8 cellular contexts compared by ENCODE assay signal in genomic region chr1:201450721-201451291, GRCh38. TPM values are rescaled to one million over a fixed set of nuclear protein-coding genes. Genes with fewer than 3 reads are reported as not detected.
DNase-seq lines count a peak whose midpoint lies in the region; ATAC-seq, FAIRE-seq and TF ChIP-seq lines count a peak whose summit lies in the region.

No MANE protein-coding gene starts in this region.

- ATAC-seq in A549 (no peak), HG03025 (IDR thresholded peaks at IDR 0.05; ENCODE audit: low FRiP score, unreplicated experiment) (no peak), HG03378 (IDR thresholded peaks at IDR 0.05; ENCODE audit: unreplicated experiment) (no peak)
- ATAC-seq in natural killer cell treated with Interleukin-12 subunit alpha and Interleukin-12 subunit beta and Interleukin-15 and Interleukin-18, amount 100 ng/mL, for 72 hours: no peak

- peak overlapping the region; percentile 97 to 98 for H3K18ac ChIP-seq in mesenchymal stem cell (ENCODE audit: low read depth in 1 of 2, low read length in 2 of 2)

- peak overlapping the region; percentile 73 for H3K27ac Mint-ChIP-seq in chondrocyte (ENCODE audit: unreplicated experiment)
- no peak overlapping the region for H3K27ac Mint-ChIP-seq in CD4-positive, alpha-beta memory T cell
- no peak overlapping the region for H3K27ac Mint-ChIP-seq in natural killer cell treated with Interleukin-12 subunit alpha and Interleukin-12 subunit beta and Interleukin-15 and Interleukin-18, amount 100 ng/mL, for 72 hours

- DNase-seq in A549 (ENCODE audit: low read depth in 1 of 2, low spot score in 1 of 2): no peak
- no peak for DNase-seq in chondrocyte (ENCODE audit: low spot score)
- DNase-seq in mesenchymal stem cell: peak; percentile 84
- DNase-seq in CD4-positive, alpha-beta memory T cell: no peak
- no peak for DNase-seq in natural killer cell treated with Interleukin-12 subunit alpha and Interleukin-12 subunit beta and Interleukin-15 and Interleukin-18, amount 100 ng/mL, for 72 hours (ENCODE audit: low spot score)

- POLR2A ChIA-PET in A549 (lab: Yijun Ruan, JAX): no interaction called here
- POLR2A ChIA-PET in CD4-positive, alpha-beta memory T cell (lab: Charles Lee; ENCODE audit: partially characterized antibody): no interaction called here

- H3K4me3 Mint-ChIP-seq in chondrocyte (ENCODE audit: unreplicated experiment): no peak overlapping the region
- H3K4me3 Mint-ChIP-seq in CD4-positive, alpha-beta memory T cell: no peak overlapping the region
- no peak overlapping the region for H3K4me3 Mint-ChIP-seq in natural killer cell treated with Interleukin-12 subunit alpha and Interleukin-12 subunit beta and Interleukin-15 and Interleukin-18, amount 100 ng/mL, for 72 hours

- H2BK12ac ChIP-seq in mesenchymal stem cell (ENCODE audit: low read length in 2 of 2): peak overlapping the region; percentile 80 to 85

- no peaks in the 10 kb centered on the region for H3K79me1 ChIP-seq in mesenchymal stem cell (replicated peaks; ENCODE audit: low read length, poor library complexity, severe bottlenecking)

- H3K27ac ChIP-seq in A549 (peak overlapping the region; percentile 39 to 78; a peak in 5 of 6 replicates), mesenchymal stem cell (ENCODE audit: low read length, poor library complexity, severe bottlenecking) (no peak overlapping the region)
- no peak overlapping the region for H3K27ac ChIP-seq in CD4-positive, alpha-beta memory T cell (ENCODE audit: low read depth, low read length)

- no peaks in the 10 kb centered on the region for H3K36me3 ChIP-seq in mesenchymal stem cell (ENCODE audit: control insufficient read depth in 1 of 2, insufficient read depth in 2 of 2, low read depth in 1 of 2, low read length in 2 of 2)
- H3K36me3 ChIP-seq in CD4-positive, alpha-beta memory T cell (ENCODE audit: insufficient read depth, low read length): no peaks in the 10 kb centered on the region

- peak overlapping the region; percentile 62 to 83 for H3K4ac ChIP-seq in mesenchymal stem cell (ENCODE audit: low read depth in 1 of 2, low read length in 2 of 2)

- H2BK15ac ChIP-seq in mesenchymal stem cell (ENCODE audit: low read depth, poor library complexity, severe bottlenecking): peak overlapping the region; percentile 16

- no peaks in the 10 kb centered on the region for H3K27me3 ChIP-seq in mesenchymal stem cell (ENCODE audit: control insufficient read depth in 1 of 2, insufficient read depth in 1 of 2, low read length in 2 of 2)
- H3K27me3 ChIP-seq in CD4-positive, alpha-beta memory T cell (ENCODE audit: insufficient read depth, low read length): no peaks in the 10 kb centered on the region

- TF ChIP-seq RAD21 in A549 (conservative IDR thresholded peaks at IDR 0.05 in 1 of 2, IDR thresholded peaks at IDR 0.05 in 1 of 2): no peak
- no peak for TF ChIP-seq RAD21 in Ishikawa (IDR thresholded peaks at IDR 0.05; ENCODE audit: low read depth)

- no peak for FAIRE-seq in A549 (lab: Jason Lieb, UNC)

- peak overlapping the region; percentile 96 for H4K91ac ChIP-seq in mesenchymal stem cell (ENCODE audit: low read length)

- peak overlapping the region in 1 of 2 experiments; percentile 13 for H3K14ac ChIP-seq in mesenchymal stem cell (ENCODE audit: low read length in 2 of 2)

- H3K9me3 ChIP-seq in A549: no peaks in the 10 kb centered on the region
- no peaks in the 10 kb centered on the region for H3K9me3 ChIP-seq in mesenchymal stem cell (ENCODE audit: control insufficient read depth, low read length)
- no peaks in the 10 kb centered on the region for H3K9me3 ChIP-seq in CD4-positive, alpha-beta memory T cell (ENCODE audit: control insufficient read depth in 1 of 2, low read length in 2 of 2)

- H2AFZ ChIP-seq in mesenchymal stem cell (ENCODE audit: low read depth, low read length): no peak overlapping the region

- TF ChIP-seq CTCF in A549 (IDR thresholded peaks at IDR 0.05) (no peak), chondrocyte (IDR thresholded peaks at IDR 0.05) (no peak)

- peak overlapping the region; percentile 93 for H2AK5ac ChIP-seq in mesenchymal stem cell (ENCODE audit: low read length, severe bottlenecking)

- H3K4me1 ChIP-seq in A549 (peaks cover 35% of the 10 kb centered on the region), mesenchymal stem cell (ENCODE audit: control insufficient read depth, insufficient read depth, low read depth, low read length) (peaks cover 30% of the 10 kb centered on the region)
- H3K4me1 ChIP-seq in CD4-positive, alpha-beta memory T cell (ENCODE audit: insufficient read depth, low read length): peaks cover 6% of the 10 kb centered on the region

- peak overlapping the region; percentile 95 for H4K8ac ChIP-seq in mesenchymal stem cell (ENCODE audit: low read length)

- no peaks in the 10 kb centered on the region for H3K9me3 Mint-ChIP-seq in chondrocyte (ENCODE audit: low read depth)
- H3K9me3 Mint-ChIP-seq in CD4-positive, alpha-beta memory T cell: peaks cover 0 to 2% (median 0%) of the 10 kb centered on the region in 8 donors
- H3K9me3 Mint-ChIP-seq in natural killer cell treated with Interleukin-12 subunit alpha and Interleukin-12 subunit beta and Interleukin-15 and Interleukin-18, amount 100 ng/mL, for 72 hours: no peaks in the 10 kb centered on the region

- intact Hi-C loops in CD4-positive, alpha-beta memory T cell (cut with micrococcal nuclease): no loop called here

- H2BK120ac ChIP-seq in mesenchymal stem cell (ENCODE audit: low read depth, low read length): peak overlapping the region; percentile 91

- no peaks in the 10 kb centered on the region for H3K27me3 Mint-ChIP-seq in chondrocyte (ENCODE audit: low read depth)
- peaks cover 8 to 11% of the 10 kb centered on the region in 2 donors for H3K27me3 Mint-ChIP-seq in CD4-positive, alpha-beta memory T cell
- H3K27me3 Mint-ChIP-seq in natural killer cell treated with Interleukin-12 subunit alpha and Interleukin-12 subunit beta and Interleukin-15 and Interleukin-18, amount 100 ng/mL, for 72 hours: peaks cover 11 to 12% of the 10 kb centered on the region in 2 donors

- H3K4me2 ChIP-seq in A549: 0 out of 3 replicates have a peak overlapping the region, but pooled peaks have one; percentile 4
- no peak overlapping the region for H3K4me2 ChIP-seq in mesenchymal stem cell (ENCODE audit: low read length, poor library complexity, severe bottlenecking)

- WGBS in A549 (ENCODE audit: missing lambda C conversion rate): 62% methylated on average over 8 of the region's 12 CpGs
- WGBS in mesenchymal stem cell: 17% methylated on average over 12 of the region's 12 CpGs

- TF ChIP-seq EP300 in A549 (IDR thresholded peaks at IDR 0.05) (no peak), Ishikawa (IDR thresholded peaks at IDR 0.05; ENCODE audit: borderline replicate concordance) (0 out of 2 replicates have a peak, but pooled peaks have one; percentile 19)

- peak overlapping the region in 1 of 2 experiments; percentile 9 for H3K23ac ChIP-seq in mesenchymal stem cell (ENCODE audit: low read length in 2 of 2)

- no peaks in the 10 kb centered on the region for H3K36me3 Mint-ChIP-seq in chondrocyte (ENCODE audit: low read depth)
- H3K36me3 Mint-ChIP-seq in CD4-positive, alpha-beta memory T cell: no peaks in the 10 kb centered on the region
- no peaks in the 10 kb centered on the region for H3K36me3 Mint-ChIP-seq in natural killer cell treated with Interleukin-12 subunit alpha and Interleukin-12 subunit beta and Interleukin-15 and Interleukin-18, amount 100 ng/mL, for 72 hours

- CTCF ChIA-PET in A549 (lab: Yijun Ruan, JAX): interaction anchor here (1.1 to 20.2 kb wide), 5 partner anchors 12 to 59 kb away, joined by 3 to 376 read pairs (median 234); partner anchors contain the start of genes CSRP1 and PHLDA3
- CTCF ChIA-PET in CD4-positive, alpha-beta memory T cell (lab: Charles Lee; ENCODE audit: partially characterized antibody): interaction anchor here (1.4 to 4.5 kb wide), 2 partner anchors 30 to 62 kb away, joined by 4 to 48 read pairs; no protein-coding TSS in a partner anchor

- no peak overlapping the region for H3K4me3 ChIP-seq in A549
- H3K4me3 ChIP-seq in mesenchymal stem cell (ENCODE audit: insufficient read depth in 1 of 2, low read depth in 1 of 2, low read length in 2 of 2): no peak overlapping the region
- H3K4me3 ChIP-seq in CD4-positive, alpha-beta memory T cell (ENCODE audit: low read length in 2 of 2): no peak overlapping the region

- H2BK5ac ChIP-seq in mesenchymal stem cell (ENCODE audit: low read depth, low read length, poor library complexity, severe bottlenecking): no peak overlapping the region

- TF ChIP-seq POLR2A in A549 (IDR thresholded peaks at IDR 0.05; ENCODE audit: low read length): no peak

- peak overlapping the region; percentile 69 for H3K9ac ChIP-seq in mesenchymal stem cell (ENCODE audit: low read length)

- H3K4me1 Mint-ChIP-seq in chondrocyte (ENCODE audit: low read depth): peaks cover 41% of the 10 kb centered on the region
- peaks cover 0 to 4% (median 4%) of the 10 kb centered on the region in 4 donors for H3K4me1 Mint-ChIP-seq in CD4-positive, alpha-beta memory T cell
- peaks cover 10 to 12% of the 10 kb centered on the region in 2 donors for H3K4me1 Mint-ChIP-seq in natural killer cell treated with Interleukin-12 subunit alpha and Interleukin-12 subunit beta and Interleukin-15 and Interleukin-18, amount 100 ng/mL, for 72 hours (ENCODE audit: low read depth in 2 of 2)

RNA-seq across cellular contexts. Expression of gene PHLDA3, which starts 18.2 kb away (rescaled TPM):
- polyA plus RNA-seq in A549 (2011; rRNA removed) (34.3 and 40.5 TPM in 2 replicates), A549 (2017; fragmentation: RNase III; extraction: RNeasy Plus Mini Kit Qiagen cat#74134 plus additional on column Dnase treatment) (83.1 to 91.1 TPM (median 83.5 TPM) in 3 replicates)
- polyA plus RNA-seq in A549 (2012; cell fraction: cytosol; rRNA removed): 67.2 and 102 TPM in 2 replicates
- 67.2 and 93.4 TPM in 2 replicates for polyA plus RNA-seq in A549 (2012; cell fraction: nucleus; rRNA removed)
- polyA minus RNA-seq in A549 (2011; rRNA and poly(A)+ RNA removed): 16.0 and 28.4 TPM in 2 replicates
- total RNA-seq in chondrocyte: 111 to 120 TPM (median 115 TPM) in 3 replicates
- 42.7 TPM for polyA plus RNA-seq in mesenchymal stem cell (2013, experiment 1 of 2)
- polyA plus RNA-seq in mesenchymal stem cell (2013, experiment 2 of 2): 42.7 TPM
- total RNA-seq in CD4-positive, alpha-beta memory T cell: 1 to 10 TPM; 7.0 to 7.8 TPM
- polyA plus RNA-seq in CD4-positive, alpha-beta memory T cell: 1 to 10 TPM in 1 of 2 donors, under 1 TPM in 1; 0.30 to 1.1 TPM
- total RNA-seq in natural killer cell treated with Interleukin-12 subunit alpha and Interleukin-12 subunit beta and Interleukin-15 and Interleukin-18, amount 100 ng/mL, for 72 hours: 1 to 10 TPM; 2.7 to 3.3 TPM

RNA-seq across cellular contexts. Expression of gene TNNI1, which starts 29.3 kb away (rescaled TPM):
- polyA plus RNA-seq in A549 (2011; rRNA removed) (not detected in 2 replicates), A549 (2017; fragmentation: RNase III; extraction: RNeasy Plus Mini Kit Qiagen cat#74134 plus additional on column Dnase treatment) (not detected in 3 replicates)
- 0.05 TPM in 1 of 2 replicates, not detected in the other for polyA plus RNA-seq in A549 (2012; cell fraction: cytosol; rRNA removed)
- 0.45 TPM in 1 of 2 replicates, not detected in the other for polyA plus RNA-seq in A549 (2012; cell fraction: nucleus; rRNA removed)
- polyA minus RNA-seq in A549 (2011; rRNA and poly(A)+ RNA removed): not detected in 2 replicates
- 8.0 to 10.0 TPM (median 8.8 TPM) in 3 replicates for total RNA-seq in chondrocyte
- polyA plus RNA-seq in mesenchymal stem cell (2013, experiment 1 of 2): not detected
- not detected for polyA plus RNA-seq in mesenchymal stem cell (2013, experiment 2 of 2)
- not detected for total RNA-seq in CD4-positive, alpha-beta memory T cell
- polyA plus RNA-seq in CD4-positive, alpha-beta memory T cell: not detected
- not detected for total RNA-seq in natural killer cell treated with Interleukin-12 subunit alpha and Interleukin-12 subunit beta and Interleukin-15 and Interleukin-18, amount 100 ng/mL, for 72 hours

RNA-seq across cellular contexts. Expression of gene LAD1, which starts 51.7 kb away (rescaled TPM):
- 0.19 and 0.26 TPM in 2 replicates for polyA plus RNA-seq in A549 (2011; rRNA removed)
- 0.10 and 0.16 TPM in 2 replicates for polyA plus RNA-seq in A549 (2012; cell fraction: cytosol; rRNA removed)
- polyA plus RNA-seq in A549 (2012; cell fraction: nucleus; rRNA removed): 0.09 and 0.30 TPM in 2 replicates
- 0.67 to 1.1 TPM (median 0.87 TPM) in 3 replicates for polyA plus RNA-seq in A549 (2017; fragmentation: RNase III; extraction: RNeasy Plus Mini Kit Qiagen cat#74134 plus additional on column Dnase treatment)
- 0.49 and 0.83 TPM in 2 replicates for polyA minus RNA-seq in A549 (2011; rRNA and poly(A)+ RNA removed)
- 0.17 to 0.34 TPM in 2 of 3 replicates, not detected in the other for total RNA-seq in chondrocyte
- not detected for polyA plus RNA-seq in mesenchymal stem cell (2013, experiment 1 of 2)
- not detected for polyA plus RNA-seq in mesenchymal stem cell (2013, experiment 2 of 2)
- total RNA-seq in CD4-positive, alpha-beta memory T cell: under 1 TPM in 1 of 2 experiments, not detected in 1; 0.17 TPM
- polyA plus RNA-seq in CD4-positive, alpha-beta memory T cell: not detected
- not detected for total RNA-seq in natural killer cell treated with Interleukin-12 subunit alpha and Interleukin-12 subunit beta and Interleukin-15 and Interleukin-18, amount 100 ng/mL, for 72 hours

RNA-seq across cellular contexts. Expression of gene CSRP1, which starts 56.1 kb away (rescaled TPM):
- polyA plus RNA-seq in A549 (2011; rRNA removed): 256 and 277 TPM in 2 replicates
- 459 and 499 TPM in 2 replicates for polyA plus RNA-seq in A549 (2012; cell fraction: cytosol; rRNA removed)
- polyA plus RNA-seq in A549 (2012; cell fraction: nucleus; rRNA removed): 441 and 486 TPM in 2 replicates
- 655 to 819 TPM (median 717 TPM) in 3 replicates for polyA plus RNA-seq in A549 (2017; fragmentation: RNase III; extraction: RNeasy Plus Mini Kit Qiagen cat#74134 plus additional on column Dnase treatment)
- 254 and 273 TPM in 2 replicates for polyA minus RNA-seq in A549 (2011; rRNA and poly(A)+ RNA removed)
- total RNA-seq in chondrocyte: 1.3 to 7.1 TPM (median 5.9 TPM) in 3 replicates
- polyA plus RNA-seq in mesenchymal stem cell (2013, experiment 1 of 2): 86.6 TPM
- 85.7 TPM for polyA plus RNA-seq in mesenchymal stem cell (2013, experiment 2 of 2)
- total RNA-seq in CD4-positive, alpha-beta memory T cell: 10 to 100 TPM; 34.2 to 36.0 TPM
- 10 to 100 TPM; 74.6 to 79.3 TPM for polyA plus RNA-seq in CD4-positive, alpha-beta memory T cell
- total RNA-seq in natural killer cell treated with Interleukin-12 subunit alpha and Interleukin-12 subunit beta and Interleukin-15 and Interleukin-18, amount 100 ng/mL, for 72 hours: 10 to 100 TPM; 41.6 to 57.8 TPM

Comparison
In these comparisons a context has a peak if more than half of its experiments do, and no peak if none do; other contexts are left out.
1. H3K27ac ChIP-seq: peak in A549 (2 of 2); none in mesenchymal stem cell (single experiment) and CD4-positive, alpha-beta memory T cell (single experiment).
2. RNA of gene PHLDA3, which starts 18.2 kb away (total RNA-seq): 111 to 120 TPM in chondrocyte; 7.0 to 7.8 TPM in CD4-positive, alpha-beta memory T cell and 2.7 to 3.3 TPM in natural killer cell treated with Interleukin-12 subunit alpha and Interleukin-12 subunit beta and Interleukin-15 and Interleukin-18, amount 100 ng/mL, for 72 hours; every median in the first group is over 10 times any median in the second.